8 cellular contexts compared by ENCODE assay signal in the genomic region with DNA sequence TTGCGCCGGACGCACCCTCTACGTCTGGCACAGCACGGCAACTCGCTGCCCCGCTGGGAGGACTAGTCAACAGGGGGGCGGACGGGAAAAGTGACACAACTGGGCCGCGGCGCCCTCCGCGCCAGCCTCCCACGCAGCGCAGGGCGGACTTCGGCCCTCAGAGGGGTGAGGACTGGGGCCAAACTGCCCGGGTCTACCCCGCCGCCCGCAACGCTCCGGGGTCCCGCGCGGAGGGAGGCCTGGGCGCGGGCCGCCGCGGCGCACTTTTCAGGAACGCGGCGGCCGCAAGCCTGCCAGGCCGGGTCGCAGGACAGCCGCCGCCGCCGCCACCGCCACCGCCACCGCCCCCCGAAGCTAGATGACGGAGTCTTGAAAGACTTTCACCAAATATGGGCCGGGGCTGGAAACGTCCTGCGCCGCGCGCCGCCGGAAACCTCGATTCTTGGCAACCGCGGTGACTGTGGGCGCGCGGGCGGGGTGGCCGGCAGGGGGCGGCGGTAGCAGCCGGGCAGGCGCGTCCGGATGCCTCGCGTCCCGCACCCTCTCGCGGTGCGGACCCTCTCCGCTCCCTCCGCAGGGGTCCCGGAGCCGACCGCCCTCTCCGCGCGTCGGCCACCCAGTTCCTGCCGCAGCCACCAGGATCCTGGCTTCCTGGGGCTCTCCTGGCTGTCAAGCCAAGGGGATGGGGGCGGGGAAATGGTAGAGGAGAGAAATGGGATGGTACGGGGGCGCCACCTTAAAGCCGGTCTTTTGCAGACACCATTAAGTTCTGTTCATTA. TPM values are rescaled to one million over a fixed set of nuclear protein-coding genes. Genes with fewer than 3 reads are reported as not detected.
DNase-seq lines count a peak whose midpoint lies in the region; ATAC-seq and TF ChIP-seq lines count a peak whose summit lies in the region.

No MANE protein-coding gene starts in this region.

- peak; percentile 86 for TF ChIP-seq POLR2A in right lobe of liver (IDR thresholded peaks at IDR 0.05)

- peaks cover 31% of the 10 kb centered on the region for H3K27me3 ChIP-seq in HUES6 (ENCODE audit: control insufficient read depth, insufficient read depth, low read length)
- no peaks in the 10 kb centered on the region for H3K27me3 ChIP-seq in right lobe of liver

- WGBS in right lobe of liver (ENCODE audit: insufficient coverage, low coverage, low lambda C conversion rate, missing lambda C conversion rate) = 0% methylated on average over 13 of the region's 90 CpGs

- no peaks in the 10 kb centered on the region for H3K9me3 Mint-ChIP-seq in stimulated activated effector memory CD8-positive, alpha-beta T cell treated with anti-CD3 and anti-CD28 coated beads, Interleukin-12 subunit alpha, Interleukin-12 subunit beta, amount 100 ng/mL, for 72 hours

- peak; percentile 75 to 83 (median 80) for TF ChIP-seq CTCF in right lobe of liver (IDR thresholded peaks at IDR 0.05)

- peaks cover 6% of the 10 kb centered on the region for H3K36me3 ChIP-seq in HUES6 (ENCODE audit: control insufficient read depth, insufficient read depth, low read length)
- no peaks in the 10 kb centered on the region for H3K36me3 ChIP-seq in right lobe of liver

- H3K36me3 Mint-ChIP-seq in stimulated activated effector memory CD8-positive, alpha-beta T cell treated with anti-CD3 and anti-CD28 coated beads, Interleukin-12 subunit alpha, Interleukin-12 subunit beta, amount 100 ng/mL, for 72 hours = peaks cover 5% of the 10 kb centered on the region

- H3K27ac ChIP-seq in HUES6 (ENCODE audit: low read depth, low read length) = peak overlapping the region; percentile 85; the same call in 1 of the 2 replicates
- H3K27ac ChIP-seq in right lobe of liver = peak overlapping the region; percentile 89 to 95 (median 90)

- H3K4me1 Mint-ChIP-seq in stimulated activated effector memory CD8-positive, alpha-beta T cell treated with anti-CD3 and anti-CD28 coated beads, Interleukin-12 subunit alpha, Interleukin-12 subunit beta, amount 100 ng/mL, for 72 hours = peaks cover 26% of the 10 kb centered on the region

- no peak overlapping the region for H3K27ac Mint-ChIP-seq in stimulated activated effector memory CD8-positive, alpha-beta T cell treated with anti-CD3 and anti-CD28 coated beads, Interleukin-12 subunit alpha, Interleukin-12 subunit beta, amount 100 ng/mL, for 72 hours

- H3K9me3 ChIP-seq in HUES6 (ENCODE audit: control insufficient read depth, insufficient read depth, low read depth, low read length) (no peaks in the 10 kb centered on the region), right lobe of liver (no peaks in the 10 kb centered on the region)

- ATAC-seq in GM21528 (IDR thresholded peaks at IDR 0.05; ENCODE audit: low FRiP score, unreplicated experiment) (peak; percentile 78), right lobe of liver (peak; percentile 60 to 66 (median 64))
- ATAC-seq in stimulated activated effector memory CD8-positive, alpha-beta T cell treated with anti-CD3 and anti-CD28 coated beads, Interleukin-12 subunit alpha, Interleukin-12 subunit beta, amount 100 ng/mL, for 72 hours = peak; percentile 56

- H3K4me1 ChIP-seq in HUES6 (ENCODE audit: control insufficient read depth, insufficient read depth, low read length) (peaks cover 20% of the 10 kb centered on the region), right lobe of liver (peaks cover 0 to 3% (median 0%) of the 10 kb centered on the region in 4 donors)

- intact Hi-C loops in right lobe of liver (cut with DNase I) = no loop called here

- DNase-seq in NCI-H524 (lab: John Stamatoyannopoulos, UW) (peak; percentile 42 to 48), NCI-H524 treated with DMSO at 0.1 percent for 48 hours (lab: John Stamatoyannopoulos, UW) (no peak), SW480 (ENCODE audit: low spot score) (peak; percentile 68), dermis microvascular lymphatic vessel endothelial cell (ENCODE audit: low read depth in 2 of 2) (peak; percentile 77 to 88), right lobe of liver (peak; percentile 80 to 87 (median 81))
- DNase-seq in stimulated activated effector memory CD8-positive, alpha-beta T cell treated with anti-CD3 and anti-CD28 coated beads, Interleukin-12 subunit alpha, Interleukin-12 subunit beta, amount 100 ng/mL, for 72 hours (ENCODE audit: low spot score in 2 of 2) = peak; percentile 15 to 62

- peak overlapping the region; percentile 98 for H3K9ac ChIP-seq in HUES6 (ENCODE audit: low read length)

- peak overlapping the region; percentile 88 for H3K4me3 ChIP-seq in HUES6 (ENCODE audit: low read depth, low read length)
- peak overlapping the region; percentile 69 to 77 (median 77) for H3K4me3 ChIP-seq in right lobe of liver

- H3K4me3 Mint-ChIP-seq in stimulated activated effector memory CD8-positive, alpha-beta T cell treated with anti-CD3 and anti-CD28 coated beads, Interleukin-12 subunit alpha, Interleukin-12 subunit beta, amount 100 ng/mL, for 72 hours = peak overlapping the region; percentile 50

RNA-seq across cellular contexts. Expression of gene CCN1, which starts 3.7 kb away (rescaled TPM):
- total RNA-seq in dermis microvascular lymphatic vessel endothelial cell (83.7 and 169 TPM in 2 replicates), right lobe of liver (10 to 100 TPM in 5 of 6 experiments, 1 to 10 TPM in 1; 6.7 to 62.4 (median 47.8) TPM)
